ENCODE assay signal across 13 cellular contexts in the genomic region with DNA sequence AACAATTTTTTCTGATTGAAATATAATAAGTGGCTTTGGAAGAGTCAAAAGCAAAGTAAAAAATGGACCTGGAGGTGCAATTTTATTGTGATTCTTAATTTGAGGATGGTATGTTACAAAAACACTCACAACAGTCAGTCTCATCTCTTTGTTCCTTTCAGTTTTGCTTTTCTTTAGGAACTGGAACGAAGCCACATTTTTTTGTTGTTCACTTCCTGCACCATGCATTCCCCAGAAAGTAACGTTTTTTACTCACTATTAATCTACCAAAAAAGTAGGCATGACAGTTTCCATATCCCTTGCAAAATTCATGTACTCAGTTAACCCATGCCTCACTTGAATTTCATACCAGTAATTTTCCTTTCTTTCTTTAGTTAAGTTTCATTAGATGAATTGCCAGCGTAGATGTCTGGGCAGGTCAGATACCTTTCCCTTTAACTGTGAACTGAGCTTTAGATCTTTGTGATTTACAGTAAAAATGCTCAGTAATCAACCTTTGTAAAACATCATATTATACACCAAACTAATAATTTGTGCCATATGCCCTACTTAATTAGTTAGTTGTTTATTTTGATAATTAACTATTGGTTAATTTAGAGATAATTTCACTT.
DNase-seq lines count a peak whose midpoint lies in the region; ATAC-seq and TF ChIP-seq lines count a peak whose summit lies in the region.
"Had no signal": no experiment of that assay in that cellular context is flagged by ENCODE, and none has a peak within 500 bp of the region (broad histone marks: within the 10 kb centered on the region; RNA-seq: fewer than 3 reads in every experiment).

No MANE protein-coding gene starts in this region.

- H4K8ac ChIP-seq in H9 (replicated peaks; ENCODE audit: insufficient read length, low read depth, low read length), result no peak overlapping the region

- no peak for TF ChIP-seq RAD21 in SK-N-SH (IDR thresholded peaks at IDR 0.05; ENCODE audit: low read length)

- no peak overlapping the region for H3K23ac ChIP-seq in H9 (ENCODE audit: insufficient read length, low read depth, low read length)

- H4K5ac ChIP-seq in H9 (ENCODE audit: insufficient read length, low read depth, low read length), result no peak overlapping the region

- H3K4me3 ChIP-seq in SK-N-SH (ENCODE audit: low read depth in 2 of 2, low read length in 1 of 2), result no peak overlapping the region; a peak in 1 of 4 replicates
- H3K4me3 ChIP-seq in fibroblast of the aortic adventitia (ENCODE audit: low read depth, low read length), result no peak overlapping the region
- H3K4me3 ChIP-seq in skeletal muscle satellite cell (ENCODE audit: low read length), result peak overlapping the region; percentile 33
- H3K4me3 ChIP-seq: thoracic aorta had no signal

- H3K9me3 Mint-ChIP-seq in H9, result no peaks in the 10 kb centered on the region
- H3K9me3 Mint-ChIP-seq in stimulated activated memory B cell treated with anti-CD40 and anti-IgM and Interleukin-4, amounts not matched to agents 10 μg/mL and 1 μg/mL and 100 μg/mL, for 72 hours, result peaks cover 5% of the 10 kb centered on the region

- H3T11ph ChIP-seq in H9 (ENCODE audit: low read length), result no peak overlapping the region

- H3K27me3 ChIP-seq in H9 (ENCODE audit: insufficient read depth, low read length), result no peaks in the 10 kb centered on the region
- H3K27me3 ChIP-seq in SK-N-SH (ENCODE audit: insufficient read depth), result no peaks in the 10 kb centered on the region
- H3K27me3 ChIP-seq in skeletal muscle satellite cell (ENCODE audit: control insufficient read depth, insufficient read depth, low read length), result no peaks in the 10 kb centered on the region

- H3K9me3 ChIP-seq in H9 (ENCODE audit: control insufficient read depth, low read depth, low read length) (no peaks in the 10 kb centered on the region), SK-N-SH (no peaks in the 10 kb centered on the region), skeletal muscle satellite cell (replicated peaks; ENCODE audit: low read length) (no peaks in the 10 kb centered on the region)
- H3K9me3 ChIP-seq: thoracic aorta had no signal

- no peak overlapping the region for H2AFZ ChIP-seq in H9 (ENCODE audit: low read length)
- peak overlapping the region; percentile 82 for H2AFZ ChIP-seq in SK-N-SH (ENCODE audit: low read depth)

- no peak overlapping the region for H2BK20ac ChIP-seq in H9 (ENCODE audit: low read depth, low read length, poor library complexity, severe bottlenecking)

- no peak overlapping the region for H2AK5ac ChIP-seq in H9 (ENCODE audit: insufficient read length, low read length)

- H3K79me2 ChIP-seq in H9 (ENCODE audit: insufficient read depth, low read length), result no peaks in the 10 kb centered on the region
- H3K79me2 ChIP-seq in SK-N-SH (ENCODE audit: insufficient read depth), result no peaks in the 10 kb centered on the region

- H3K9ac ChIP-seq in H9 (ENCODE audit: extremely low read depth, insufficient read length, low read length), result no peak overlapping the region
- H3K9ac ChIP-seq in SK-N-SH, result no peak overlapping the region
- H3K9ac ChIP-seq in skeletal muscle satellite cell (ENCODE audit: low read depth, low read length), result peak overlapping the region; percentile 47

- no peak overlapping the region for H2BK5ac ChIP-seq in H9 (ENCODE audit: insufficient read length, low read length)

- no peak for TF ChIP-seq EP300 in SK-N-SH (IDR thresholded peaks at IDR 0.05; ENCODE audit: borderline replicate concordance in 1 of 2, low read depth in 1 of 2, low read length in 1 of 2)

- no CpG with 5 or more reads among the region's 3 CpGs for WGBS in H9 (ENCODE audit: extremely low coverage, insufficient read length, low lambda C conversion rate)
- WGBS in SK-N-SH (ENCODE audit: low lambda C conversion rate), result 34% methylated on average over 3 of the region's 3 CpGs

- H2BK15ac ChIP-seq in H9 (ENCODE audit: low read depth, low read length), result no peak overlapping the region

- no peaks in the 10 kb centered on the region for H4K20me1 ChIP-seq in H9 (ENCODE audit: control insufficient read depth, insufficient read depth, insufficient read length)
- H4K20me1 ChIP-seq in SK-N-SH (ENCODE audit: insufficient read depth), result no peaks in the 10 kb centered on the region

- H3K4me3 Mint-ChIP-seq in H9, result no peak overlapping the region
- no peak overlapping the region for H3K4me3 Mint-ChIP-seq in stimulated activated memory B cell treated with anti-CD40 and anti-IgM and Interleukin-4, amounts not matched to agents 10 μg/mL and 1 μg/mL and 100 μg/mL, for 72 hours
- H3K4me3 Mint-ChIP-seq: effector memory CD8-positive, alpha-beta T cell had no signal

- TF ChIP-seq CTCF in H9 (conservative IDR thresholded peaks at IDR 0.05) (no peak), SK-N-SH (IDR thresholded peaks at IDR 0.05) (no peak), fibroblast of the aortic adventitia (IDR thresholded peaks at IDR 0.05; ENCODE audit: insufficient read depth, low read length) (no peak)

- CTCF ChIA-PET in SK-N-SH (lab: Yijun Ruan, JAX), result interaction anchor here (0.9 to 1.4 kb wide), 2 partner anchors 9 to 22 kb away, joined by 4 to 7 read pairs; no protein-coding TSS in a partner anchor

- H3K23me2 ChIP-seq in H9 (ENCODE audit: insufficient read length, low read depth, low read length, poor library complexity, severe bottlenecking), result no peaks in the 10 kb centered on the region

- no peak for ATAC-seq in stimulated activated memory B cell treated with anti-CD40 and anti-IgM and Interleukin-4, amounts not matched to agents 10 μg/mL and 1 μg/mL and 100 μg/mL, for 72 hours
- ATAC-seq: effector memory CD8-positive, alpha-beta T cell had no signal

- H3K27ac ChIP-seq in H9 (ENCODE audit: insufficient read length, low read depth, low read length), result no peak overlapping the region
- peak overlapping the region; percentile 13 to 53; a peak in 2 of 4 replicates for H3K27ac ChIP-seq in SK-N-SH (ENCODE audit: low read depth in 2 of 2, low read length in 1 of 2)
- H3K27ac ChIP-seq: thoracic aorta had no signal

- no peak overlapping the region for H3K4ac ChIP-seq in H9 (ENCODE audit: low read depth, low read length)

- peaks cover 16 to 21% of the 10 kb centered on the region in 2 experiments for H3K4me1 Mint-ChIP-seq in H9
- no peaks in the 10 kb centered on the region for H3K4me1 Mint-ChIP-seq in stimulated activated memory B cell treated with anti-CD40 and anti-IgM and Interleukin-4, amounts not matched to agents 10 μg/mL and 1 μg/mL and 100 μg/mL, for 72 hours

- POLR2A ChIA-PET in SK-N-SH (lab: Yijun Ruan, JAX), result no interaction called here

- H3K9me2 ChIP-seq in SK-N-SH, result no peaks in the 10 kb centered on the region

- no peaks in the 10 kb centered on the region for H3K36me3 ChIP-seq in SK-N-SH (replicated peaks in 1 of 2; ENCODE audit: control insufficient read depth in 1 of 2, insufficient read depth in 2 of 2, low read length in 1 of 2)
- H3K36me3 ChIP-seq in skeletal muscle satellite cell (ENCODE audit: insufficient read depth, low read length), result no peaks in the 10 kb centered on the region
- H3K36me3 ChIP-seq: thoracic aorta had no signal

- no peak overlapping the region for H4K91ac ChIP-seq in H9 (ENCODE audit: insufficient read length, low read depth, low read length)

- no peak overlapping the region for H3K14ac ChIP-seq in H9 (ENCODE audit: insufficient read depth, low read length)

- peak overlapping the region in 2 of 3 experiments; percentile 40 to 68; a peak in 3 of 7 replicates for H3K27ac Mint-ChIP-seq in H9
- H3K27ac Mint-ChIP-seq in stimulated activated memory B cell treated with anti-CD40 and anti-IgM and Interleukin-4, amounts not matched to agents 10 μg/mL and 1 μg/mL and 100 μg/mL, for 72 hours, result no peak overlapping the region
- H3K27ac Mint-ChIP-seq: effector memory CD8-positive, alpha-beta T cell had no signal

- no peaks in the 10 kb centered on the region for H3K79me1 ChIP-seq in H9 (ENCODE audit: insufficient read depth, low read depth, low read length, poor library complexity, severe bottlenecking)

- no peak overlapping the region for H3K18ac ChIP-seq in H9 (ENCODE audit: insufficient read length, low read depth, low read length)

- H2BK12ac ChIP-seq in H9 (ENCODE audit: insufficient read length, low read depth, low read length), result no peak overlapping the region

- H3K4me1 ChIP-seq in H9 (ENCODE audit: insufficient read depth, low read length), result no peaks in the 10 kb centered on the region; the same call in 1 of the 2 replicates
- no peaks in the 10 kb centered on the region for H3K4me1 ChIP-seq in SK-N-SH (ENCODE audit: control insufficient read depth in 1 of 2, insufficient read depth in 2 of 2, low read depth in 1 of 2, low read length in 1 of 2)
- H3K4me1 ChIP-seq in skeletal muscle satellite cell (ENCODE audit: control insufficient read depth, insufficient read depth, low read length), result peaks cover 6% of the 10 kb centered on the region

- no peak for DNase-seq in H9
- DNase-seq in SK-N-SH, result no peak
- DNase-seq in fibroblast of the aortic adventitia (ENCODE audit: low read depth), result peak; percentile 50
- no peak for DNase-seq in mesenteric fat pad (ENCODE audit: low spot score)
- DNase-seq in NCI-H526 (lab: John Stamatoyannopoulos, UW), result no peak
- DNase-seq: activated CD4-positive, alpha-beta T cell treated with anti-CD3 and anti-CD28 coated beads, Interleukin-2, amount 50 U/mL, for 4 hours; effector memory CD8-positive, alpha-beta T cell; NCI-H1694 treated with DMSO at 0.1 percent for 48 hours; NCI-H524 treated with DMSO at 0.1 percent for 48 hours; nucleus accumbens had no signal

- no peaks in the 10 kb centered on the region for H3K36me3 Mint-ChIP-seq in H9 (ENCODE audit: insufficient read depth in 1 of 3, low read depth in 3 of 3)
- H3K36me3 Mint-ChIP-seq in stimulated activated memory B cell treated with anti-CD40 and anti-IgM and Interleukin-4, amounts not matched to agents 10 μg/mL and 1 μg/mL and 100 μg/mL, for 72 hours, result no peaks in the 10 kb centered on the region

- H3K4me2 ChIP-seq in H9 (ENCODE audit: insufficient read depth, insufficient read length, low read length) (no peak overlapping the region), SK-N-SH (0 out of 2 replicates have a peak overlapping the region, but pooled peaks have one; percentile 34), skeletal muscle satellite cell (ENCODE audit: low read length) (peak overlapping the region; percentile 74)

- H3K27me3 Mint-ChIP-seq in H9 (ENCODE audit: low read depth), result no peaks in the 10 kb centered on the region
- H3K27me3 Mint-ChIP-seq in stimulated activated memory B cell treated with anti-CD40 and anti-IgM and Interleukin-4, amounts not matched to agents 10 μg/mL and 1 μg/mL and 100 μg/mL, for 72 hours, result no peaks in the 10 kb centered on the region
- H3K27me3 Mint-ChIP-seq: effector memory CD8-positive, alpha-beta T cell had no signal

- H3K56ac ChIP-seq in H9 (ENCODE audit: insufficient read length, low read depth, low read length), result no peak overlapping the region

- H3F3A ChIP-seq in SK-N-SH (replicated peaks; ENCODE audit: insufficient read depth), result no peaks in the 10 kb centered on the region

- H2BK120ac ChIP-seq in H9 (ENCODE audit: low read depth, low read length, poor library complexity, severe bottlenecking), result no peak overlapping the region

TF ChIP-seq in SK-N-SH, 30 proteins besides CTCF, POLR2A, EP300 and RAD21 (continues in another document):
- TF ChIP-seq CHD2 (IDR thresholded peaks at IDR 0.05; ENCODE audit: low read length, partially characterized antibody), result no peak
